1 cellular context compared by ENCODE assay signal in genomic region chr7:112449902-112450806, GRCh38.
TF ChIP-seq lines count a peak whose summit lies in the region.

Gene IFRD1 (plus strand): TSS chr7:112450460. CDS start chr7:112450689, 229 bp downstream.

TF ChIP-seq in HEK293, 187 proteins besides CTCF, POLR2A, EP300 and RAD21 (continued from another document and continues in another):
- TF ChIP-seq ZBTB11 (tag by site-specific recombination; conservative IDR thresholded peaks at IDR 0.05; ENCODE audit: low read depth) (peak; percentile 97), ZBTB20 (tag by site-specific recombination; IDR thresholded peaks at IDR 0.05) (no peak), HOXC10 (CRISPR knock-in tag; IDR thresholded peaks at IDR 0.05) (no peak), ZNF335 (tag by site-specific recombination; conservative IDR thresholded peaks at IDR 0.05) (peak; percentile 43), ZNF362 (tag by site-specific recombination; IDR thresholded peaks at IDR 0.05) (no peak), SALL2 (tag by site-specific recombination; IDR thresholded peaks at IDR 0.05; ENCODE audit: borderline replicate concordance) (no peak), GFI1B (tag by site-specific recombination; IDR thresholded peaks at IDR 0.05) (no peak), ZNF513 (tag by site-specific recombination; IDR thresholded peaks at IDR 0.05) (no peak), PRDM10 (tag by site-specific recombination; IDR thresholded peaks at IDR 0.05) (peak; percentile 11; the same call in 1 of the 2 replicates), ZNF2 (tag by site-specific recombination; IDR thresholded peaks at IDR 0.05) (peak; percentile 82), ZNF292 (tag by site-specific recombination; IDR thresholded peaks at IDR 0.05; ENCODE audit: borderline replicate concordance, low read depth) (no peak), ZNF341 (tag by site-specific recombination; IDR thresholded peaks at IDR 0.05; ENCODE audit: low read depth) (peak; percentile 85), ZNF514 (tag by site-specific recombination; IDR thresholded peaks at IDR 0.05) (no peak), ZNF274 (IDR thresholded peaks at IDR 0.05; ENCODE audit: low read length) (no peak), ZNF274 (tag by site-specific recombination; IDR thresholded peaks at IDR 0.05; ENCODE audit: borderline replicate concordance) (no peak), ZNF211 (tag by site-specific recombination; IDR thresholded peaks at IDR 0.05; ENCODE audit: low read depth) (no peak), ZNF561 (tag by site-specific recombination; IDR thresholded peaks at IDR 0.05; ENCODE audit: borderline replicate concordance) (no peak; the same call in 1 of the 2 replicates), GLIS2 (tag by site-specific recombination; IDR thresholded peaks at IDR 0.05) (peak; percentile 64), GLI2 (tag by site-specific recombination; IDR thresholded peaks at IDR 0.05; ENCODE audit: borderline replicate concordance, low read depth) (no peak), BCL6B (tag by site-specific recombination; IDR thresholded peaks at IDR 0.05) (no peak), PRDM2 (tag by site-specific recombination; IDR thresholded peaks at IDR 0.05; ENCODE audit: borderline replicate concordance) (no peak), ZNF18 (tag by site-specific recombination; IDR thresholded peaks at IDR 0.05) (no peak), ZNF777 (tag by site-specific recombination; IDR thresholded peaks at IDR 0.05; ENCODE audit: borderline replicate concordance) (no peak), ZNF426 (tag by site-specific recombination; IDR thresholded peaks at IDR 0.05) (no peak), ZNF23 (tag by site-specific recombination; IDR thresholded peaks at IDR 0.05; ENCODE audit: borderline replicate concordance) (no peak), ZNF184 (tag by site-specific recombination; IDR thresholded peaks at IDR 0.05) (peak; percentile 50; the same call in 1 of the 2 replicates), ZNF692 (tag by site-specific recombination; IDR thresholded peaks at IDR 0.05) (no peak), ZNF416 (tag by site-specific recombination; IDR thresholded peaks at IDR 0.05) (no peak), ZNF132 (tag by site-specific recombination; IDR thresholded peaks at IDR 0.05; ENCODE audit: borderline replicate concordance) (no peak), ZNF48 (tag by site-specific recombination; IDR thresholded peaks at IDR 0.05) (no peak), ZNF660 (tag by site-specific recombination; IDR thresholded peaks at IDR 0.05) (peak; percentile 72), ZBTB49 (tag by site-specific recombination; IDR thresholded peaks at IDR 0.05; ENCODE audit: low read depth) (no peak), ZNF707 (tag by site-specific recombination; IDR thresholded peaks at IDR 0.05) (no peak)
